ENCODE assay signal across 25 cellular contexts in genomic region chr15:95016511-95017219, GRCh38.
DNase-seq lines count a peak whose midpoint lies in the region; ATAC-seq, FAIRE-seq and TF ChIP-seq lines count a peak whose summit lies in the region.
"Had no signal": no experiment of that assay in that cellular context is flagged by ENCODE, and none has a peak within 500 bp of the region (broad histone marks: within the 10 kb centered on the region; RNA-seq: fewer than 3 reads in every experiment).

No MANE protein-coding gene starts in this region.

- H2AFZ ChIP-seq in HepG2 (ENCODE audit: low read length) (no peak overlapping the region), mesenchymal stem cell (ENCODE audit: low read depth, low read length) (no peak overlapping the region)

- no peak overlapping the region for H4K91ac ChIP-seq in mesenchymal stem cell (ENCODE audit: low read length)

- no peak overlapping the region for H3K18ac ChIP-seq in mesenchymal stem cell (ENCODE audit: low read depth in 1 of 2, low read length in 2 of 2)

- H2BK120ac ChIP-seq in mesenchymal stem cell (ENCODE audit: low read depth, low read length), result no peak overlapping the region

- no TSS peak for BruUV-seq in HepG2 (replicated peaks; lab: Mats Ljungman, UMichigan)

- intact Hi-C loops in right lobe of liver (cut with DNase I), result no loop called here
- intact Hi-C loops in HepG2 (cut with micrococcal nuclease; ENCODE audit: unreplicated experiment), result no loop called here

- H3K9me3 ChIP-seq in right lobe of liver (no peaks in the 10 kb centered on the region), HepG2 (ENCODE audit: low read length) (peaks cover 79% of the 10 kb centered on the region), mesenchymal stem cell (ENCODE audit: control insufficient read depth, low read length) (peaks cover under 1% of the 10 kb centered on the region)
- H3K9me3 ChIP-seq: neutrophil had no signal

- no peak overlapping the region for H3K4ac ChIP-seq in mesenchymal stem cell (ENCODE audit: low read depth in 1 of 2, low read length in 2 of 2)

- no peaks in the 10 kb centered on the region for H3K4me1 ChIP-seq in right lobe of liver
- H3K4me1 ChIP-seq in HepG2 (ENCODE audit: insufficient read depth, low read length), result no peaks in the 10 kb centered on the region
- H3K4me1 ChIP-seq in mesenchymal stem cell (ENCODE audit: control insufficient read depth, insufficient read depth, low read depth, low read length), result no peaks in the 10 kb centered on the region

- TF ChIP-seq POLR2A in right lobe of liver (IDR thresholded peaks at IDR 0.05) (no peak), HepG2 (IDR thresholded peaks at IDR 0.05; ENCODE audit: insufficient read depth in 1 of 2, low read depth in 2 of 2, low read length in 2 of 2) (no peak)

- H3K9ac ChIP-seq in HepG2 (ENCODE audit: insufficient read depth, low read depth, low read length), result no peak overlapping the region
- H3K9ac ChIP-seq in mesenchymal stem cell (ENCODE audit: low read length), result peak overlapping the region; percentile 38

- FAIRE-seq in HepG2 (lab: Jason Lieb, UNC), result no peak
- FAIRE-seq: A204.1, endometrium, frontal cortex, kidney had no signal

- no peak overlapping the region for H3K14ac ChIP-seq in mesenchymal stem cell (ENCODE audit: low read length in 2 of 2)

- H2AK5ac ChIP-seq in mesenchymal stem cell (ENCODE audit: low read length, severe bottlenecking), result no peak overlapping the region

- ATAC-seq in right lobe of liver (peak in 2 of 4 donors; percentile 26 to 32), HepG2 (no peak), HG02623 (IDR thresholded peaks at IDR 0.05; ENCODE audit: unreplicated experiment) (no peak)
- ATAC-seq: activated naive CD8-positive, alpha-beta T cell treated with anti-CD3 and anti-CD28 coated beads, Interleukin-2, amount 50 U/mL, for 24 hours; T-cell had no signal

- H4K20me1 ChIP-seq in HepG2 (ENCODE audit: insufficient read depth, low read length), result no peaks in the 10 kb centered on the region

- TF ChIP-seq CTCF in right lobe of liver (IDR thresholded peaks at IDR 0.05) (no peak), HepG2 (CRISPR knock-in tag; IDR thresholded peaks at IDR 0.05) (no peak), fibroblast of mammary gland (conservative IDR thresholded peaks at IDR 0.05; ENCODE audit: control insufficient read depth, insufficient read depth, low read depth, low read length) (no peak)

- TF ChIP-seq EP300 in HepG2 (IDR thresholded peaks at IDR 0.05; ENCODE audit: low read depth in 2 of 2, low read length in 2 of 2), result no peak
- no peak for TF ChIP-seq EP300 in HepG2 (CRISPR knock-in tag; IDR thresholded peaks at IDR 0.05; ENCODE audit: borderline replicate concordance)

- peak overlapping the region in 2 of 3 donors; percentile 12 to 42 for H3K27ac ChIP-seq in right lobe of liver
- no peak overlapping the region for H3K27ac ChIP-seq in HepG2 (ENCODE audit: extremely low read length, insufficient read depth, low read length)
- no peak overlapping the region for H3K27ac ChIP-seq in mesenchymal stem cell (ENCODE audit: low read length, poor library complexity, severe bottlenecking)
- H3K27ac ChIP-seq: neutrophil had no signal

- H2BK5ac ChIP-seq in mesenchymal stem cell (ENCODE audit: low read depth, low read length, poor library complexity, severe bottlenecking), result no peak overlapping the region

- no peaks in the 10 kb centered on the region for H3K79me1 ChIP-seq in mesenchymal stem cell (replicated peaks; ENCODE audit: low read length, poor library complexity, severe bottlenecking)

- in situ Hi-C loops in HepG2 (cut with HindIII; ENCODE audit: extremely low pct_ligation_motif_present, low pct_unique_long_range_greater_than_20kb), result no loop called here

- no peak overlapping the region for H2BK12ac ChIP-seq in mesenchymal stem cell (ENCODE audit: low read length in 2 of 2)

- H3K27me3 ChIP-seq in right lobe of liver, result no peaks in the 10 kb centered on the region
- H3K27me3 ChIP-seq in HepG2 (ENCODE audit: control insufficient read depth in 1 of 2, insufficient read depth in 2 of 2, low read length in 2 of 2), result no peaks in the 10 kb centered on the region; a peak in 1 of 5 replicates
- no peaks in the 10 kb centered on the region for H3K27me3 ChIP-seq in mesenchymal stem cell (ENCODE audit: control insufficient read depth in 1 of 2, insufficient read depth in 1 of 2, low read length in 2 of 2)
- H3K27me3 ChIP-seq: neutrophil had no signal

- no peak overlapping the region for H4K8ac ChIP-seq in mesenchymal stem cell (ENCODE audit: low read length)

- TF ChIP-seq RAD21 in HepG2 (CRISPR knock-in tag; IDR thresholded peaks at IDR 0.05), result no peak

- H3K4me3 ChIP-seq in right lobe of liver (no peak overlapping the region), HepG2 (replicated peaks in 1 of 3; ENCODE audit: insufficient read depth in 1 of 3, low read depth in 2 of 3, low read length in 3 of 3) (no peak overlapping the region), fibroblast of mammary gland (ENCODE audit: control insufficient read depth, low read depth, low read length) (no peak overlapping the region), mesenchymal stem cell (ENCODE audit: insufficient read depth in 1 of 2, low read depth in 1 of 2, low read length in 2 of 2) (no peak overlapping the region)

- no peak overlapping the region for H2BK15ac ChIP-seq in mesenchymal stem cell (ENCODE audit: low read depth, poor library complexity, severe bottlenecking)

- no peak overlapping the region for H3K4me2 ChIP-seq in HepG2 (ENCODE audit: low read depth, low read length)
- no peak overlapping the region for H3K4me2 ChIP-seq in mesenchymal stem cell (ENCODE audit: low read length, poor library complexity, severe bottlenecking)

- no peak overlapping the region for H3K23ac ChIP-seq in mesenchymal stem cell (ENCODE audit: low read length in 2 of 2)

- POLR2A ChIA-PET in HepG2 (lab: Yijun Ruan, JAX), result no interaction called here

- H3K79me2 ChIP-seq in HepG2 (ENCODE audit: insufficient read depth, low read length), result no peaks in the 10 kb centered on the region

- no peaks in the 10 kb centered on the region for H3K36me3 ChIP-seq in right lobe of liver
- no peaks in the 10 kb centered on the region for H3K36me3 ChIP-seq in HepG2 (replicated peaks in 1 of 2; ENCODE audit: control insufficient read depth in 1 of 2, insufficient read depth in 2 of 2, low read length in 2 of 2)
- H3K36me3 ChIP-seq in mesenchymal stem cell (ENCODE audit: control insufficient read depth in 1 of 2, insufficient read depth in 2 of 2, low read depth in 1 of 2, low read length in 2 of 2), result no peaks in the 10 kb centered on the region
- H3K36me3 ChIP-seq: neutrophil had no signal

- CTCF ChIA-PET in HepG2 (lab: Yijun Ruan, JAX; ENCODE audit: low intra/inter-chr PET ratio, low total read pairs), result no interaction called here

- DNase-seq in right lobe of liver (no peak), HepG2 (ENCODE audit: low spot score) (no peak), fibroblast of mammary gland (ENCODE audit: low read depth) (peak; percentile 6), mesenchymal stem cell (peak; percentile 86), SKM-1 treated with dmso at 0.1 percent for 144 hours (lab: John Stamatoyannopoulos, UW; ENCODE audit: unreplicated experiment) (no peak), mesenteric fat pad (ENCODE audit: low spot score) (no peak)
- DNase-seq in NK-92 treated with Interleukin-12 subunit alpha and Interleukin-12 subunit beta, amount 100 ng/mL, for 24 hours (lab: John Stamatoyannopoulos, UW), result no peak
- DNase-seq: activated effector memory CD4-positive, alpha-beta T cell treated with Interleukin-2 at 50 U/mL for 16 hours; activated naive CD8-positive, alpha-beta T cell treated with anti-CD3 and anti-CD28 coated beads, Interleukin-2, amount 50 U/mL, for 24 hours; CD4-positive, CD25-positive, alpha-beta regulatory T cell; cortex of kidney; GDM1; kidney; NCI-H1436 treated with DMSO at 0.1 percent for 48 hours; NCI-H2171; NCI-H526; SHP77; stimulated activated CD4-positive, alpha-beta T cell treated with anti-CD3 and anti-CD28 coated beads, Interleukin-15, amount 100 ng/mL, for 24 hours; substantia nigra; T-cell had no signal

- 44% methylated on average over 2 of the region's 2 CpGs for WGBS in right lobe of liver (ENCODE audit: insufficient coverage, low coverage, low lambda C conversion rate, missing lambda C conversion rate)
- WGBS in HepG2 (ENCODE audit: low lambda C conversion rate), result 0% methylated on average over 2 of the region's 2 CpGs
- no CpG with 5 or more reads among the region's 2 CpGs for WGBS in mesenchymal stem cell

TF ChIP-seq in HepG2, 621 proteins besides CTCF, POLR2A, EP300 and RAD21:
- no peak for TF ChIP-seq DNMT3B (CRISPR knock-in tag; conservative IDR thresholded peaks at IDR 0.05)
- no peak for TF ChIP-seq ZNF768 (CRISPR knock-in tag; IDR thresholded peaks at IDR 0.05)
- no peak for TF ChIP-seq ZNF850 (CRISPR knock-in tag; conservative IDR thresholded peaks at IDR 0.05)
- TF ChIP-seq CBX5 (CRISPR knock-in tag; IDR thresholded peaks at IDR 0.05; ENCODE audit: borderline replicate concordance), result no peak
- no peak for TF ChIP-seq MXD3 (CRISPR knock-in tag; IDR thresholded peaks at IDR 0.05)
- no peak for TF ChIP-seq ZSCAN9 (CRISPR knock-in tag; IDR thresholded peaks at IDR 0.05; ENCODE audit: borderline replicate concordance)
- no peak for TF ChIP-seq ARNTL (CRISPR knock-in tag; IDR thresholded peaks at IDR 0.05)
- no peak for TF ChIP-seq ZNF124 (CRISPR knock-in tag; IDR thresholded peaks at IDR 0.05)
- no peak for TF ChIP-seq CREB1 (IDR thresholded peaks at IDR 0.05)
- TF ChIP-seq CREB1 (CRISPR knock-in tag; IDR thresholded peaks at IDR 0.05), result no peak
- no peak for TF ChIP-seq STAT5B (CRISPR knock-in tag; IDR thresholded peaks at IDR 0.05)
- TF ChIP-seq ETV6 (CRISPR knock-in tag; conservative IDR thresholded peaks at IDR 0.05), result no peak
- TF ChIP-seq ONECUT2 (CRISPR knock-in tag; IDR thresholded peaks at IDR 0.05), result no peak

Comparison
In these comparisons a context has a peak if more than half of its experiments do, and no peak if none do; other contexts are left out.
1. H3K27ac ChIP-seq: peak in right lobe of liver (2 of 3); none in HepG2 (single experiment) and mesenchymal stem cell (single experiment).
2. DNase-seq: peak in fibroblast of mammary gland (single experiment) and mesenchymal stem cell (single experiment); none in right lobe of liver (0 of 3), HepG2 (single experiment), SKM-1 treated with dmso at 0.1 percent for 144 hours (single experiment), mesenteric fat pad (single experiment) and NK-92 treated with Interleukin-12 subunit alpha and Interleukin-12 subunit beta, amount 100 ng/mL, for 24 hours (single experiment).